1 cellular context compared by ENCODE assay signal in the genomic region with DNA sequence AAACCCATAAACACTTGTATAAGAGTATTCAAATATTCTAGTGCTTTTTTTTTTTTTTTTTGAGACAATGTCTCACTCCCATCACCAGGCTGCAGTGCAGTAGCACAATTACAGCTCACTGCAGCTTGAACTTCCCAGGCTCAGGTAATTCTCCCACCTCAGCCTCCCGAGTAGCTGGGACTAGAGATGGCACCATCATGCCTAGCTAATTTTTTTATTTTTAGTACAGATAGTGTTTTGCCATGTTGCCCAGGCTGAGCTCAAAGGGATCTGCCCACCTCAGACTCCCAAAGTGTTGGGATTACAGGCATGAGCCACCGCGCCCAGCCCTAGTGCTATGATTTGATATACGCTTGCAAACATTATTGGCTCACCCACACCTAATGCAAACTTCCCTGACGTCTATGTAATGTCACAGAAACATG.
TF ChIP-seq lines count a peak whose summit lies in the region.

No MANE protein-coding gene starts in this region.

TF ChIP-seq in GM23338, 12 proteins besides CTCF, POLR2A, EP300 and RAD21 (continued from another document):
- TF ChIP-seq ZNF462 (CRISPR knock-in tag; IDR thresholded peaks at IDR 0.05) (no peak), JUNB (IDR thresholded peaks at IDR 0.05; ENCODE audit: unreplicated experiment) (no peak), EZH2phosphoT487 (IDR thresholded peaks at IDR 0.05; ENCODE audit: unreplicated experiment) (no peak), STAT1 (IDR thresholded peaks at IDR 0.05; ENCODE audit: unreplicated experiment) (no peak)
